20 cellular contexts compared by ENCODE assay signal in genomic region chr6:41621367-41621766, GRCh38. TPM values are rescaled to one million over a fixed set of nuclear protein-coding genes. Genes with fewer than 3 reads are reported as not detected.
DNase-seq lines count a peak whose midpoint lies in the region; ATAC-seq, FAIRE-seq and TF ChIP-seq lines count a peak whose summit lies in the region.
"Had no signal": no experiment of that assay in that cellular context is flagged by ENCODE, and none has a peak within 500 bp of the region (broad histone marks: within the 10 kb centered on the region; RNA-seq: fewer than 3 reads in every experiment).

No MANE protein-coding gene starts in this region.

- peaks cover 14% of the 10 kb centered on the region for H3K4me1 Mint-ChIP-seq in astrocyte (ENCODE audit: low read depth, unreplicated experiment)

- H3K27ac Mint-ChIP-seq in astrocyte (ENCODE audit: unreplicated experiment): no peak overlapping the region
- H3K27ac Mint-ChIP-seq: CD4-positive, alpha-beta memory T cell; GM23338; H9; HFFc6 had no signal

- no peak overlapping the region for H3K4me3 ChIP-seq in A549
- H3K4me3 ChIP-seq in astrocyte (ENCODE audit: insufficient read depth, low read depth, low read length): no peak overlapping the region
- H3K4me3 ChIP-seq in A673 (ENCODE audit: low read depth, low read length, poor library complexity, severe bottlenecking): no peak overlapping the region
- H3K4me3 ChIP-seq: GM23338 had no signal

- no peak for DNase-seq in A549 (ENCODE audit: low read depth in 1 of 2, low spot score in 1 of 2)
- DNase-seq in astrocyte (ENCODE audit: low read depth): no peak
- no peak for DNase-seq in epithelial cell of prostate (ENCODE audit: low read depth, low spot score)
- no peak for DNase-seq in A673 (ENCODE audit: low spot score)
- no peak for DNase-seq in NCI-H1417 treated with DMSO at 0.1 percent for 48 hours (lab: John Stamatoyannopoulos, UW)
- DNase-seq in GM20000 (ENCODE audit: low spot score): no peak
- DNase-seq: C1 segment of cervical spinal cord; CD4-positive, alpha-beta memory T cell; COR-L47; DMS153; DND-41; H9; HFFc6 had no signal

- ATAC-seq in A549: no peak
- ATAC-seq: HCT116 had no signal

- H3K4me2 ChIP-seq in A549: no peak overlapping the region
- no peak overlapping the region for H3K4me2 ChIP-seq in astrocyte (ENCODE audit: low read length)
- H3K4me2 ChIP-seq: GM23338 had no signal

- no peak for TF ChIP-seq POLR2A in A549 (IDR thresholded peaks at IDR 0.05; ENCODE audit: low read length)

- H3K36me3 ChIP-seq in astrocyte (ENCODE audit: insufficient read depth, low read length) (no peaks in the 10 kb centered on the region), A673 (ENCODE audit: insufficient read depth, low read length, poor library complexity, severe bottlenecking) (no peaks in the 10 kb centered on the region)

- intact Hi-C loops in A673 (cut with micrococcal nuclease; ENCODE audit: unreplicated experiment): no loop called here

- no peaks in the 10 kb centered on the region for H3K79me2 ChIP-seq in astrocyte (ENCODE audit: insufficient read depth, low read length)

- H2AFZ ChIP-seq in astrocyte (ENCODE audit: low read depth, low read length): no peak overlapping the region
- H2AFZ ChIP-seq: GM23338 had no signal

- H3K9ac ChIP-seq in astrocyte (ENCODE audit: low read length): no peak overlapping the region

- CTCF ChIA-PET in A549 (lab: Yijun Ruan, JAX): no interaction called here
- CTCF ChIA-PET in A673 (lab: Charles Lee): no interaction called here

- peaks cover 5% of the 10 kb centered on the region for H3K9me3 Mint-ChIP-seq in astrocyte (ENCODE audit: unreplicated experiment)

- H3K27me3 Mint-ChIP-seq in astrocyte (ENCODE audit: low read depth, unreplicated experiment): peaks cover 3% of the 10 kb centered on the region

- H3K27ac ChIP-seq in A549 (no peak overlapping the region), astrocyte (ENCODE audit: low read depth, low read length) (no peak overlapping the region), epithelial cell of prostate (peak overlapping the region; percentile 19), A673 (ENCODE audit: low read depth, low read length, poor library complexity, severe bottlenecking) (no peak overlapping the region)
- H3K27ac ChIP-seq: 22Rv1 had no signal

- H3K9me3 ChIP-seq in A549 (peaks cover 17% of the 10 kb centered on the region; the same call in 2 of the 3 replicates), astrocyte (ENCODE audit: insufficient read depth, low read depth, low read length) (no peaks in the 10 kb centered on the region), A673 (ENCODE audit: low read depth, low read length, poor library complexity, severe bottlenecking) (peaks cover 5% of the 10 kb centered on the region)

- BruUV-seq in A673 (replicated peaks; lab: Mats Ljungman, UMichigan): no TSS peak

- H3K36me3 Mint-ChIP-seq in astrocyte (ENCODE audit: low read depth, unreplicated experiment): no peaks in the 10 kb centered on the region

- H3K4me1 ChIP-seq in A549 (no peaks in the 10 kb centered on the region), astrocyte (ENCODE audit: insufficient read depth, low read length) (no peaks in the 10 kb centered on the region), A673 (ENCODE audit: insufficient read depth, low read length, poor library complexity, severe bottlenecking) (peaks cover 17% of the 10 kb centered on the region)

- peaks cover 2% of the 10 kb centered on the region for H3K27me3 ChIP-seq in astrocyte (ENCODE audit: insufficient read depth, low read length)
- no peaks in the 10 kb centered on the region for H3K27me3 ChIP-seq in A673 (replicated peaks; ENCODE audit: insufficient read depth, low read depth, low read length, poor library complexity)

- TF ChIP-seq RAD21 in A549 (conservative IDR thresholded peaks at IDR 0.05 in 1 of 2, IDR thresholded peaks at IDR 0.05 in 1 of 2): no peak

- TF ChIP-seq CTCF in A549 (IDR thresholded peaks at IDR 0.05): no peak
- no peak for TF ChIP-seq CTCF in astrocyte (IDR thresholded peaks at IDR 0.05; ENCODE audit: insufficient read depth, low read depth, low read length)
- TF ChIP-seq CTCF in A673 (conservative IDR thresholded peaks at IDR 0.05; ENCODE audit: low read depth, low read length): no peak
- no peak for TF ChIP-seq CTCF in GM20000 (IDR thresholded peaks at IDR 0.05; ENCODE audit: extremely low read depth, missing control alignments)

- no peak for FAIRE-seq in A549 (lab: Jason Lieb, UNC)
- no peak for FAIRE-seq in astrocyte (lab: Jason Lieb, UNC)
- FAIRE-seq: G401.6, GM12892, GM19239 had no signal

- POLR2A ChIA-PET in A549 (lab: Yijun Ruan, JAX) (no interaction called here), A673 (lab: Charles Lee; ENCODE audit: low non-redundant PET) (no interaction called here)

- TF ChIP-seq EP300 in A549 (IDR thresholded peaks at IDR 0.05): no peak

- peak overlapping the region; percentile 20 for H3K4me3 Mint-ChIP-seq in astrocyte (ENCODE audit: unreplicated experiment)
- H3K4me3 Mint-ChIP-seq: CD4-positive, alpha-beta memory T cell; GM23338; H9; HFFc6 had no signal

- H4K20me1 ChIP-seq in astrocyte (ENCODE audit: insufficient read depth, low read length): no peaks in the 10 kb centered on the region

TF ChIP-seq in A549, 52 proteins besides CTCF, POLR2A, EP300 and RAD21:
- no peak for TF ChIP-seq FOSL2 (IDR thresholded peaks at IDR 0.05)
- TF ChIP-seq FOSL2 (CRISPR knock-in tag; IDR thresholded peaks at IDR 0.05): 0 out of 2 replicates have a peak, but pooled peaks have one; percentile 6
- no peak for TF ChIP-seq NPAS2 (CRISPR knock-in tag; IDR thresholded peaks at IDR 0.05; ENCODE audit: borderline replicate concordance)

RNA-seq across cellular contexts. Expression of gene MDFI, which starts 16.9 kb away (rescaled TPM):
- polyA plus RNA-seq in A549 (2011; rRNA removed) (0.06 and 0.26 TPM in 2 replicates), A549 (2017; fragmentation: RNase III; extraction: RNeasy Plus Mini Kit Qiagen cat#74134 plus additional on column Dnase treatment) (0.21 to 0.30 TPM (median 0.28 TPM) in 3 replicates)
- 0.29 and 0.48 TPM in 2 replicates for polyA plus RNA-seq in A549 (2012; cell fraction: cytosol; rRNA removed)
- polyA plus RNA-seq in A549 (2012; cell fraction: nucleus; rRNA removed): 0.70 and 0.84 TPM in 2 replicates
- polyA minus RNA-seq in A549 (2011; rRNA and poly(A)+ RNA removed): 0.50 and 0.88 TPM in 2 replicates
- total RNA-seq in astrocyte (144 and 167 TPM in 2 replicates), A673 (2021) (342 and 346 TPM in 2 replicates)
- total RNA-seq: CD4-positive, alpha-beta memory T cell had no signal
- polyA plus RNA-seq: BJ; CD4-positive, alpha-beta memory T cell had no signal
